ENCODE assay signal across 21 cellular contexts in the genomic region with DNA sequence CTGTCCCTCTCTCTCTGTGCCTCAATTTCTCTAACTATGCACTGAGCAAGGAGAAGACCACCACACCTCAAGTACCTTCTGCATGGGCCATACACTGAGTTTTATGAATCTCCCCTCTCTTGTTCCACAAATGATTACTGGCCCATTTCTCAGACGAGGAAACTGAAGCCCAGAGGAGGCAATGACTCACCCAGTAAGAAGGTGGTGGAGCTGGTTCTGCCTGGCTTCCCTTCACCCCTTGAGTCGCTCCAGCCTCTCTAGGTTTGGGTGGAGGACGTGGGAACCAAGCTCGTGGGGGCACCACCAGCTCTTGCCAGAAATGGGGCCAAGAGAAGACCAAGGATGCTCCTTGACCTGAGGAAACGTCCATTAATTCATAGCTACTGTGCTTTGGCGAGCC. TPM values are rescaled to one million over a fixed set of nuclear protein-coding genes. Genes with fewer than 3 reads are reported as not detected.
DNase-seq lines count a peak whose midpoint lies in the region; ATAC-seq, FAIRE-seq and TF ChIP-seq lines count a peak whose summit lies in the region.
"Had no signal": no experiment of that assay in that cellular context is flagged by ENCODE, and none has a peak within 500 bp of the region (broad histone marks: within the 10 kb centered on the region; RNA-seq: fewer than 3 reads in every experiment).

No MANE protein-coding gene starts in this region.

- H2AFZ ChIP-seq in PC-3 (ENCODE audit: low read length), result no peak overlapping the region
- H2AFZ ChIP-seq in GM12878 (ENCODE audit: control insufficient read depth, low read depth, low read length), result no peak overlapping the region

- peaks cover 29% of the 10 kb centered on the region for H3K4me1 ChIP-seq in PC-3 (ENCODE audit: insufficient read depth, low read length)
- peaks cover 92% of the 10 kb centered on the region for H3K4me1 ChIP-seq in GM12878 (ENCODE audit: control insufficient read depth, insufficient read depth, low read length)
- H3K4me1 ChIP-seq: ascending aorta had no signal

- no peak for FAIRE-seq in GM12878 (lab: Jason Lieb, UNC)

- H3K9ac ChIP-seq in PC-3 (ENCODE audit: low read length) (no peak overlapping the region), GM12878 (ENCODE audit: control insufficient read depth, insufficient read depth, low read length) (no peak overlapping the region)

- peaks cover 11% of the 10 kb centered on the region for H3K36me3 Mint-ChIP-seq in natural killer cell treated with Interleukin-12 subunit alpha and Interleukin-12 subunit beta and Interleukin-15 and Interleukin-18, amount 100 ng/mL, for 72 hours
- H3K36me3 Mint-ChIP-seq in natural killer cell, result no peaks in the 10 kb centered on the region
- peaks cover 46 to 66% of the 10 kb centered on the region in 2 donors for H3K36me3 Mint-ChIP-seq in stimulated activated naive B cell treated with anti-CD40 and anti-IgM and Interleukin-4, amounts not matched to agents 10 μg/mL and 1 μg/mL and 100 μg/mL, for 72 hours

- TF ChIP-seq RAD21 in GM12878 (IDR thresholded peaks at IDR 0.05; ENCODE audit: insufficient read depth, low read depth, low read length), result no peak

- SMC1A ChIA-PET in GM12878 (lab: Charles Lee; ENCODE audit: uncharacterized antibody, unreplicated experiment), result interaction anchor here (0.9 to 18.5 kb wide), 9 partner anchors 9 to 149 kb away, joined by 3 to 391 read pairs (median 8); a partner anchor contains a TSS

- 15% methylated on average over 6 of the region's 6 CpGs for WGBS in GM12878 (ENCODE audit: insufficient coverage, insufficient replicate concordance, low lambda C conversion rate, missing lambda C conversion rate)

- H3K79me2 ChIP-seq in PC-3 (ENCODE audit: low read length) (no peaks in the 10 kb centered on the region), GM12878 (ENCODE audit: control insufficient read depth, insufficient read depth, low read length) (peaks cover 99% of the 10 kb centered on the region)

- intact Hi-C loops in natural killer cell (cut with micrococcal nuclease), result no loop called here
- intact Hi-C loops in PC-3 (cut with micrococcal nuclease), result no loop called here
- intact Hi-C loops in GM12878 (cut with micrococcal nuclease; ENCODE audit: unreplicated experiment), result loop anchor here (5.0 kb wide), 1 partner anchor 151 kb away; no protein-coding TSS in a partner anchor

- CTCF ChIA-PET in PC-3 (lab: Charles Lee) (interaction anchor here (0.6 to 0.7 kb wide), 2 partner anchors 18 to 81 kb away, joined by 3 to 4 read pairs; no protein-coding TSS in a partner anchor), GM12878 (lab: Yijun Ruan, JAX) (interaction anchor here (0.6 to 18.6 kb wide), 8 partner anchors 9 to 229 kb away, joined by 3 to 396 read pairs (median 12); a partner anchor contains a TSS)

- BruUV-seq in PC-3 (replicated peaks; lab: Mats Ljungman, UMichigan), result no TSS peak
- no TSS peak for BruUV-seq in GM12878 (replicated peaks; lab: Mats Ljungman, UMichigan)

- POLR2A ChIA-PET in PC-3 (lab: Charles Lee; ENCODE audit: unreplicated experiment) (no interaction called here), GM12878 (lab: Charles Lee) (interaction anchor here (0.6 to 4.3 kb wide), 11 partner anchors 9 to 202 kb away, joined by 3 to 35 read pairs (median 6); a partner anchor contains a TSS)

- H3K9me3 Mint-ChIP-seq in natural killer cell treated with Interleukin-12 subunit alpha and Interleukin-12 subunit beta and Interleukin-15 and Interleukin-18, amount 100 ng/mL, for 72 hours, result peaks cover 2% of the 10 kb centered on the region
- H3K9me3 Mint-ChIP-seq in natural killer cell, result no peaks in the 10 kb centered on the region
- H3K9me3 Mint-ChIP-seq in stimulated activated naive B cell treated with anti-CD40 and anti-IgM and Interleukin-4, amounts not matched to agents 10 μg/mL and 1 μg/mL and 100 μg/mL, for 72 hours, result peaks cover 0 to 4% of the 10 kb centered on the region in 2 donors

- in situ Hi-C loops in GM12878 (cut with MboI), result no loop called here

- no peak overlapping the region for H3K27ac ChIP-seq in PC-3 (ENCODE audit: low read length)
- peak overlapping the region; percentile 57 for H3K27ac ChIP-seq in GM12878 (ENCODE audit: control insufficient read depth, insufficient read depth)
- H3K27ac ChIP-seq: ascending aorta, dorsolateral prefrontal cortex, heart right ventricle, neutrophil, skin epidermis had no signal

- no peaks in the 10 kb centered on the region for H3F3A ChIP-seq in PC-3 (ENCODE audit: low read length, unreplicated experiment)

- ATAC-seq in natural killer cell treated with Interleukin-12 subunit alpha and Interleukin-12 subunit beta and Interleukin-15 and Interleukin-18, amount 100 ng/mL, for 72 hours, result no peak
- no peak for ATAC-seq in natural killer cell
- no peak for ATAC-seq in PC-3
- peak; percentile 4 for ATAC-seq in GM12878
- ATAC-seq in stimulated activated naive B cell treated with anti-CD40 and anti-IgM and Interleukin-4, amounts not matched to agents 10 μg/mL and 1 μg/mL and 100 μg/mL, for 72 hours (replicated peaks), result no peak
- ATAC-seq in HG02678 (IDR thresholded peaks at IDR 0.05; ENCODE audit: unreplicated experiment), result no peak
- no peak for ATAC-seq in HG02642 (IDR thresholded peaks at IDR 0.05; ENCODE audit: poor library complexity, unreplicated experiment)
- ATAC-seq: left ventricle myocardium superior had no signal

- RAD21 ChIA-PET in GM12878 (lab: Charles Lee; ENCODE audit: unreplicated experiment), result interaction anchor here (1.4 to 6.4 kb wide), 12 partner anchors 9 to 84 kb away, joined by 4 to 68 read pairs (median 8); a partner anchor contains a TSS

- peak overlapping the region; percentile 94 to 95 for H3K27ac Mint-ChIP-seq in natural killer cell treated with Interleukin-12 subunit alpha and Interleukin-12 subunit beta and Interleukin-15 and Interleukin-18, amount 100 ng/mL, for 72 hours
- no peak overlapping the region for H3K27ac Mint-ChIP-seq in natural killer cell
- peak overlapping the region; percentile 10 for H3K27ac Mint-ChIP-seq in stimulated activated naive B cell treated with anti-CD40 and anti-IgM and Interleukin-4, amounts not matched to agents 10 μg/mL and 1 μg/mL and 100 μg/mL, for 72 hours

- no peak for DNase-seq in natural killer cell treated with Interleukin-12 subunit alpha and Interleukin-12 subunit beta and Interleukin-15 and Interleukin-18, amount 100 ng/mL, for 72 hours (ENCODE audit: low spot score)
- DNase-seq in natural killer cell (no peak), PC-3 (peak; percentile 20), GM12878 (ENCODE audit: low read depth, low spot score) (no peak), NCI-H2227 (lab: John Stamatoyannopoulos, UW; ENCODE audit: unreplicated experiment) (no peak)
- DNase-seq in stimulated activated naive B cell treated with anti-CD40 and anti-IgM and Interleukin-4, amounts not matched to agents 10 μg/mL and 1 μg/mL and 100 μg/mL, for 72 hours, result no peak
- DNase-seq: activated CD8-positive, alpha-beta memory T cell treated with anti-CD3 and anti-CD28 coated beads for 24 hours; activated effector memory CD4-positive, alpha-beta T cell treated with Interleukin-2 at 50 U/mL for 16 hours; central memory CD4-positive, alpha-beta T cell; dorsolateral prefrontal cortex; heart right ventricle; left ventricle myocardium superior; MG63; OCI-M1; SIG-M5 had no signal

- H3K27me3 Mint-ChIP-seq in natural killer cell treated with Interleukin-12 subunit alpha and Interleukin-12 subunit beta and Interleukin-15 and Interleukin-18, amount 100 ng/mL, for 72 hours, result no peaks in the 10 kb centered on the region
- H3K27me3 Mint-ChIP-seq in natural killer cell (ENCODE audit: low read depth in 2 of 2), result peaks cover 16 to 24% of the 10 kb centered on the region in 2 donors
- no peaks in the 10 kb centered on the region for H3K27me3 Mint-ChIP-seq in stimulated activated naive B cell treated with anti-CD40 and anti-IgM and Interleukin-4, amounts not matched to agents 10 μg/mL and 1 μg/mL and 100 μg/mL, for 72 hours

- TF ChIP-seq POLR2A in GM12878 (IDR thresholded peaks at IDR 0.05; ENCODE audit: low read depth, low read length), result no peak

- H3K4me3 ChIP-seq in PC-3 (ENCODE audit: low read length) (no peak overlapping the region), GM12878 (no peak overlapping the region)
- H3K4me3 ChIP-seq: ascending aorta, dorsolateral prefrontal cortex, HAP-1, heart right ventricle, MG63, skin epidermis had no signal

- H3K36me3 ChIP-seq in PC-3 (ENCODE audit: low read depth, low read length), result no peaks in the 10 kb centered on the region
- H3K36me3 ChIP-seq in GM12878 (ENCODE audit: control insufficient read depth in 2 of 2, insufficient read depth in 2 of 2, low read length in 1 of 2), result peaks cover 36 to 40% of the 10 kb centered on the region in 2 experiments
- H3K36me3 ChIP-seq: ascending aorta, HAP-1, heart right ventricle, MG63, neutrophil had no signal

- H3K9me2 ChIP-seq in PC-3 (replicated peaks; ENCODE audit: low read length), result no peaks in the 10 kb centered on the region

- TF ChIP-seq CTCF in natural killer cell (IDR thresholded peaks at IDR 0.05) (no peak), PC-3 (conservative IDR thresholded peaks at IDR 0.05; ENCODE audit: low read depth, low read length) (no peak), GM12878 (IDR thresholded peaks at IDR 0.05 in 2 of 3, conservative IDR thresholded peaks at IDR 0.05 in 1 of 3; ENCODE audit: control insufficient read depth in 2 of 3, extremely low read depth in 1 of 3, insufficient read depth in 1 of 3, low read depth in 3 of 3, low read length in 3 of 3) (no peak)

- H4K20me1 ChIP-seq in PC-3 (ENCODE audit: low read length) (no peaks in the 10 kb centered on the region), GM12878 (ENCODE audit: control insufficient read depth, insufficient read depth) (peaks cover 4% of the 10 kb centered on the region; the same call in 1 of the 2 replicates)

- H3K4me2 ChIP-seq in PC-3 (ENCODE audit: low read length) (no peak overlapping the region), GM12878 (ENCODE audit: control insufficient read depth, insufficient read depth) (peak overlapping the region; percentile 50; the same call in 1 of the 2 replicates)

- peak overlapping the region; percentile 66 for H3K4me3 Mint-ChIP-seq in natural killer cell treated with Interleukin-12 subunit alpha and Interleukin-12 subunit beta and Interleukin-15 and Interleukin-18, amount 100 ng/mL, for 72 hours
- H3K4me3 Mint-ChIP-seq in natural killer cell, result no peak overlapping the region
- no peak overlapping the region for H3K4me3 Mint-ChIP-seq in stimulated activated naive B cell treated with anti-CD40 and anti-IgM and Interleukin-4, amounts not matched to agents 10 μg/mL and 1 μg/mL and 100 μg/mL, for 72 hours

- H3K4me1 Mint-ChIP-seq in natural killer cell treated with Interleukin-12 subunit alpha and Interleukin-12 subunit beta and Interleukin-15 and Interleukin-18, amount 100 ng/mL, for 72 hours (ENCODE audit: low read depth in 2 of 2), result peaks cover 60 to 67% of the 10 kb centered on the region in 2 donors
- peaks cover 36 to 49% of the 10 kb centered on the region in 2 donors for H3K4me1 Mint-ChIP-seq in natural killer cell
- peaks cover 60 to 87% of the 10 kb centered on the region in 2 donors for H3K4me1 Mint-ChIP-seq in stimulated activated naive B cell treated with anti-CD40 and anti-IgM and Interleukin-4, amounts not matched to agents 10 μg/mL and 1 μg/mL and 100 μg/mL, for 72 hours

- H3K9me3 ChIP-seq in PC-3 (ENCODE audit: low read length) (no peaks in the 10 kb centered on the region), GM12878 (replicated peaks; ENCODE audit: control insufficient read depth, insufficient read depth, low read length) (no peaks in the 10 kb centered on the region)
- H3K9me3 ChIP-seq: ascending aorta, HAP-1, heart right ventricle, MG63, neutrophil had no signal

- H3K27me3 ChIP-seq in PC-3 (ENCODE audit: low read length) (no peaks in the 10 kb centered on the region), GM12878 (replicated peaks in 1 of 2; ENCODE audit: control insufficient read depth in 2 of 2, insufficient read depth in 2 of 2, low read length in 1 of 2) (no peaks in the 10 kb centered on the region)
- H3K27me3 ChIP-seq: ascending aorta, MG63, neutrophil had no signal

- no peak for TF ChIP-seq EP300 in GM12878 (IDR thresholded peaks at IDR 0.05; ENCODE audit: borderline replicate concordance in 1 of 2, control insufficient read depth in 1 of 2, low read depth in 2 of 2, low read length in 2 of 2)

RNA-seq across cellular contexts. Expression of a gene that starts 21.3 kb away (rescaled TPM):
- 100 to 1,000 TPM; 177 to 186 TPM for total RNA-seq in natural killer cell treated with Interleukin-12 subunit alpha and Interleukin-12 subunit beta and Interleukin-15 and Interleukin-18, amount 100 ng/mL, for 72 hours
- total RNA-seq in natural killer cell (100 to 1,000 TPM; 537 to 630 (median 601) TPM), PC-3 (2014; rRNA removed) (2.8 and 3.7 TPM in 2 replicates), GM12878 (2014; rRNA removed) (25.8 and 33.5 TPM in 2 replicates), GM12878 (2014; rRNA removed; fragmentation: Illumina TruSeq; extraction: Trizol) (18.4 and 19.0 TPM in 2 replicates), GM12878 (2021) (148 and 151 TPM in 2 replicates)
- 101 and 106 TPM in 2 replicates for total RNA-seq in GM12878 (2013; cell fraction: nucleolus; rRNA removed)
- 44.1 TPM for polyA plus RNA-seq in GM12878 (2011; ENCODE audit: low read depth)
- polyA plus RNA-seq in GM12878 (2011; rRNA removed) (15.0 and 25.8 TPM in 2 replicates), GM12878 (2014; fragmentation: Illumina TruSeq; extraction: Trizol) (48.8 and 61.7 TPM in 2 replicates), GM12878 (2014; fragmentation: Nextera tagmentation; extraction: Ambion mirVana) (10 to 100 TPM; 21.6 to 26.3 TPM), GM12878 (2014; rRNA removed) (64.7 and 79.6 TPM in 2 replicates), GM12878 (2016; fragmentation: Nextera tagmentation; extraction: Ambion mirVana) (10 to 100 TPM; 29.3 to 34.0 TPM)
- 45.6 and 51.9 TPM in 2 replicates for polyA plus RNA-seq in GM12878 (2011; cell fraction: cytosol; rRNA removed)
- 72.8 and 112 TPM in 2 replicates for polyA plus RNA-seq in GM12878 (2011; cell fraction: nucleus; rRNA removed)
- 91.6 and 104 TPM in 2 replicates for polyA plus RNA-seq in GM12878 (2012)
- polyA minus RNA-seq in GM12878 (2011; rRNA and poly(A)+ RNA removed), result 20.0 and 31.7 TPM in 2 replicates
- polyA minus RNA-seq in GM12878 (2011; cell fraction: cytosol; rRNA and poly(A)+ RNA removed), result 30.6 and 47.6 TPM in 2 replicates
- 30.8 and 46.2 TPM in 2 replicates for polyA minus RNA-seq in GM12878 (2011; cell fraction: nucleus; rRNA and poly(A)+ RNA removed)

Comparison
In these comparisons a context has a peak if more than half of its experiments do, and no peak if none do; other contexts are left out.
1. H3K27ac Mint-ChIP-seq: peak in natural killer cell treated with Interleukin-12 subunit alpha and Interleukin-12 subunit beta and Interleukin-15 and Interleukin-18, amount 100 ng/mL, for 72 hours (2 of 2) and stimulated activated naive B cell treated with anti-CD40 and anti-IgM and Interleukin-4, amounts not matched to agents 10 μg/mL and 1 μg/mL and 100 μg/mL, for 72 hours (single experiment); none in natural killer cell (0 of 2).